ENCODE assay signal across 15 cellular contexts in genomic region chr4:131547506-131547981, GRCh38.
DNase-seq lines count a peak whose midpoint lies in the region; ATAC-seq and TF ChIP-seq lines count a peak whose summit lies in the region.
"Had no signal": no experiment of that assay in that cellular context is flagged by ENCODE, and none has a peak within 500 bp of the region (broad histone marks: within the 10 kb centered on the region; RNA-seq: fewer than 3 reads in every experiment).

No MANE protein-coding gene starts in this region.

- peaks cover 13 to 16% of the 10 kb centered on the region in 2 donors for H3K9me3 Mint-ChIP-seq in natural killer cell

- DNase-seq in activated gamma-delta T cell (lab: John Stamatoyannopoulos, UW) (no peak), natural killer cell (no peak), cerebellar nuclear complex (lab: John Stamatoyannopoulos, UW) (no peak)
- DNase-seq in activated CD4-positive, CD25-positive, alpha-beta regulatory T cell (lab: John Stamatoyannopoulos, UW), result no peak
- DNase-seq: activated CD4-positive, alpha-beta T cell treated with anti-CD3 and anti-CD28 coated beads for 36 hours; effector memory CD4-positive, alpha-beta T cell; foreskin keratinocyte; immature natural killer cell; NCI-H2107; NK-92 treated with Interleukin-12 subunit alpha and Interleukin-12 subunit beta, amount 100 ng/mL, for 24 hours; stimulated activated naive CD4-positive, alpha-beta T cell treated with Interleukin-2 at 50 U/mL for 16 hours had no signal

- ATAC-seq in GM18505 (IDR thresholded peaks at IDR 0.05; ENCODE audit: unreplicated experiment) (peak; percentile 68), GM19468 (IDR thresholded peaks at IDR 0.05; ENCODE audit: extremely low read depth, unreplicated experiment) (peak; percentile 23), HG02885 (IDR thresholded peaks at IDR 0.05; ENCODE audit: poor library complexity, unreplicated experiment) (peak; percentile 76), HG03575 (IDR thresholded peaks at IDR 0.05; ENCODE audit: extremely low read depth, insufficient number of reproducible peaks, low FRiP score, unreplicated experiment) (peak; percentile 68), natural killer cell (no peak)
- ATAC-seq: activated CD4-positive, alpha-beta T cell treated with anti-CD3 and anti-CD28 coated beads for 36 hours; foreskin keratinocyte had no signal

- H3K4me1 Mint-ChIP-seq in natural killer cell, result no peaks in the 10 kb centered on the region
- H3K4me1 Mint-ChIP-seq: activated CD4-positive, alpha-beta T cell treated with anti-CD3 and anti-CD28 coated beads for 36 hours; immature natural killer cell had no signal

- intact Hi-C loops in natural killer cell (cut with micrococcal nuclease), result no loop called here

- no peaks in the 10 kb centered on the region for H3K36me3 Mint-ChIP-seq in natural killer cell
- H3K36me3 Mint-ChIP-seq: immature natural killer cell had no signal

- H3K27me3 Mint-ChIP-seq in natural killer cell (ENCODE audit: low read depth in 2 of 2), result no peaks in the 10 kb centered on the region
- H3K27me3 Mint-ChIP-seq: activated CD4-positive, alpha-beta T cell treated with anti-CD3 and anti-CD28 coated beads for 36 hours had no signal

- H3K4me3 Mint-ChIP-seq in natural killer cell, result no peak overlapping the region
- H3K4me3 Mint-ChIP-seq: activated CD4-positive, alpha-beta T cell treated with anti-CD3 and anti-CD28 coated beads for 36 hours; immature natural killer cell had no signal

- no peak for TF ChIP-seq CTCF in natural killer cell (IDR thresholded peaks at IDR 0.05)

- no peak for TF ChIP-seq POLR2A in GM18505 (IDR thresholded peaks at IDR 0.05; ENCODE audit: borderline replicate concordance, extremely low read depth, insufficient read depth, insufficient read length)

- no peak overlapping the region for H3K27ac Mint-ChIP-seq in natural killer cell
- H3K27ac Mint-ChIP-seq: activated CD4-positive, alpha-beta T cell treated with anti-CD3 and anti-CD28 coated beads for 36 hours; immature natural killer cell had no signal

Comparison
In these comparisons a context has a peak if more than half of its experiments do, and no peak if none do; other contexts are left out.
1. ATAC-seq: peak in GM18505 (single experiment), GM19468 (single experiment), HG02885 (single experiment) and HG03575 (single experiment); none in natural killer cell (0 of 3).